In genomic region chr16:64964126-64964540, GRCh38 we compare ENCODE assay signal across 22 cellular contexts.
A peak's percentile ranks its signal among the peaks of the same experiment; 100 is the strongest.
DNase-seq lines count a peak whose midpoint lies in the region; TF ChIP-seq lines count a peak whose summit lies in the region.
"Had no signal": no experiment of that assay in that cellular context is flagged by ENCODE, and none has a peak within 500 bp of the region (broad histone marks: within the 10 kb centered on the region; RNA-seq: fewer than 3 reads in every experiment).

No MANE protein-coding gene starts in this region.

- no peak for TF ChIP-seq EP300 in suprapubic skin (IDR thresholded peaks at IDR 0.05)

- intact Hi-C loops in MCF 10A (cut with micrococcal nuclease) (no loop called here), mammary epithelial cell (cut with micrococcal nuclease) (no loop called here), testis (cut with DNase I; ENCODE audit: low total_unique reads) (no loop called here)

- no peak overlapping the region for H3K4me2 ChIP-seq in mammary epithelial cell (ENCODE audit: insufficient read depth, low read depth, low read length)
- no peak overlapping the region for H3K4me2 ChIP-seq in smooth muscle cell
- H3K4me2 ChIP-seq: PC-9 had no signal

- no peaks in the 10 kb centered on the region for H3K9me3 Mint-ChIP-seq in MCF 10A (ENCODE audit: unreplicated experiment)

- TF ChIP-seq POLR2A in testis (IDR thresholded peaks at IDR 0.05) (no peak), suprapubic skin (IDR thresholded peaks at IDR 0.05) (no peak)

- H3K4me3 ChIP-seq in mammary epithelial cell (replicated peaks in 1 of 3; ENCODE audit: insufficient read depth in 1 of 3, low read depth in 2 of 3, low read length in 3 of 3), result no peak overlapping the region
- H3K4me3 ChIP-seq in SJSA1, result no peak overlapping the region
- H3K4me3 ChIP-seq in fibroblast of mammary gland (ENCODE audit: control insufficient read depth, low read depth, low read length), result no peak overlapping the region
- no peak overlapping the region for H3K4me3 ChIP-seq in smooth muscle cell
- no peak overlapping the region for H3K4me3 ChIP-seq in testis
- H3K4me3 ChIP-seq in suprapubic skin, result no peak overlapping the region
- H3K4me3 ChIP-seq: cardiac muscle cell, gastrocnemius medialis, lower lobe of right lung, PC-9 had no signal

- H3K27ac Mint-ChIP-seq in MCF 10A (ENCODE audit: low read depth, unreplicated experiment), result no peak overlapping the region
- H3K27ac Mint-ChIP-seq: activated naive CD4-positive, alpha-beta T cell treated with anti-CD3 and anti-CD28 coated beads, Interleukin-2, amount 50 U/mL, for 24 hours; CD4-positive, CD25-positive, alpha-beta regulatory T cell; naive thymus-derived CD8-positive, alpha-beta T cell; stimulated activated naive CD8-positive, alpha-beta T cell treated with anti-CD3 and anti-CD28 coated beads, Interleukin-15, Interleukin-2, amounts not matched to agents 100 ng/mL and 50 ng/mL, for 24 hours had no signal

- H2AFZ ChIP-seq in mammary epithelial cell (ENCODE audit: low read depth, low read length) (no peak overlapping the region), smooth muscle cell (ENCODE audit: low read depth) (no peak overlapping the region)
- H2AFZ ChIP-seq: PC-9 had no signal

- DNase-seq in MCF 10A (ENCODE audit: unreplicated experiment), result peak; percentile 57
- no peak for DNase-seq in mammary epithelial cell
- DNase-seq in SJSA1 (ENCODE audit: low read depth in 1 of 2, low spot score in 2 of 2), result peak; percentile 53 to 66
- DNase-seq in fibroblast of mammary gland (ENCODE audit: low read depth), result peak; percentile 67
- DNase-seq in smooth muscle cell (lab: John Stamatoyannopoulos, UW; ENCODE audit: unreplicated experiment), result no peak
- DNase-seq in testis, result no peak
- no peak for DNase-seq in suprapubic skin (ENCODE audit: low spot score in 2 of 2)
- no peak for DNase-seq in NCI-H2227 treated with DMSO at 0.1 percent for 48 hours (lab: John Stamatoyannopoulos, UW)
- DNase-seq: activated T-cell treated with anti-CD3 and anti-CD28 coated beads, Interleukin-2, amount 50 U/mL, for 1 hour; CD4-positive, CD25-positive, alpha-beta regulatory T cell; effector CD8-positive, alpha-beta T cell; gastrocnemius medialis; lower lobe of right lung; naive thymus-derived CD8-positive, alpha-beta T cell; NCI-H2029; NCI-H526 treated with DMSO at 0.1 percent for 48 hours; PC-9; retina; stimulated activated CD4-positive, alpha-beta T cell treated with anti-CD3 and anti-CD28 coated beads, Interleukin-15, amount 100 ng/mL, for 24 hours had no signal

- H3K27me3 Mint-ChIP-seq in MCF 10A (ENCODE audit: insufficient read depth, unreplicated experiment), result no peaks in the 10 kb centered on the region
- H3K27me3 Mint-ChIP-seq: activated naive CD4-positive, alpha-beta T cell treated with anti-CD3 and anti-CD28 coated beads, Interleukin-2, amount 50 U/mL, for 24 hours; CD4-positive, CD25-positive, alpha-beta regulatory T cell; naive thymus-derived CD8-positive, alpha-beta T cell; stimulated activated naive CD8-positive, alpha-beta T cell treated with anti-CD3 and anti-CD28 coated beads, Interleukin-15, Interleukin-2, amounts not matched to agents 100 ng/mL and 50 ng/mL, for 24 hours had no signal

- CTCF ChIA-PET in MCF 10A (lab: Yijun Ruan, JAX) (no interaction called here), mammary epithelial cell (lab: Charles Lee; ENCODE audit: low non-redundant PET) (no interaction called here)

- in situ Hi-C loops in mammary epithelial cell (cut with MboI; ENCODE audit: low sequenced_read_pairs in 2 of 2), result no loop called here

- H3K79me2 ChIP-seq in mammary epithelial cell (ENCODE audit: insufficient read depth, low read length) (no peaks in the 10 kb centered on the region), smooth muscle cell (ENCODE audit: low read depth) (peaks cover 13% of the 10 kb centered on the region)

- H3K4me1 ChIP-seq in mammary epithelial cell (ENCODE audit: insufficient read depth, low read length) (no peaks in the 10 kb centered on the region), SJSA1 (replicated peaks) (peaks cover 10% of the 10 kb centered on the region), smooth muscle cell (ENCODE audit: low read depth) (no peaks in the 10 kb centered on the region), testis (no peaks in the 10 kb centered on the region), suprapubic skin (no peaks in the 10 kb centered on the region)
- H3K4me1 ChIP-seq: gastrocnemius medialis, lower lobe of right lung had no signal

- H3K36me3 Mint-ChIP-seq in MCF 10A (ENCODE audit: insufficient read depth, unreplicated experiment), result no peaks in the 10 kb centered on the region
- H3K36me3 Mint-ChIP-seq: activated naive CD4-positive, alpha-beta T cell treated with anti-CD3 and anti-CD28 coated beads, Interleukin-2, amount 50 U/mL, for 24 hours; CD4-positive, CD25-positive, alpha-beta regulatory T cell had no signal

- dilution Hi-C loops in mammary epithelial cell (cut with HindIII; ENCODE audit: low sequenced_read_pairs), result no loop called here

- H3K9ac ChIP-seq in mammary epithelial cell (ENCODE audit: insufficient read depth, low read length) (no peak overlapping the region), smooth muscle cell (ENCODE audit: low read depth) (no peak overlapping the region)

- no peaks in the 10 kb centered on the region for H3K4me1 Mint-ChIP-seq in MCF 10A (ENCODE audit: insufficient read depth, unreplicated experiment)
- H3K4me1 Mint-ChIP-seq: activated naive CD4-positive, alpha-beta T cell treated with anti-CD3 and anti-CD28 coated beads, Interleukin-2, amount 50 U/mL, for 24 hours; CD4-positive, CD25-positive, alpha-beta regulatory T cell; naive thymus-derived CD8-positive, alpha-beta T cell had no signal

- H3K9me3 ChIP-seq in mammary epithelial cell (replicated peaks; ENCODE audit: insufficient read depth, low read length) (no peaks in the 10 kb centered on the region), SJSA1 (replicated peaks) (no peaks in the 10 kb centered on the region), smooth muscle cell (replicated peaks; ENCODE audit: low read depth) (no peaks in the 10 kb centered on the region), testis (no peaks in the 10 kb centered on the region), suprapubic skin (no peaks in the 10 kb centered on the region)
- H3K9me3 ChIP-seq: gastrocnemius medialis, lower lobe of right lung had no signal

- no TSS peak for BruUV-seq in MCF 10A (replicated peaks; lab: Mats Ljungman, UMichigan)
- no TSS peak for BruUV-seq in mammary epithelial cell (replicated peaks; lab: Mats Ljungman, UMichigan)

- POLR2A ChIA-PET in MCF 10A (lab: Yijun Ruan, JAX), result no interaction called here

- H3F3A ChIP-seq in smooth muscle cell (ENCODE audit: low read depth), result peaks cover 62% of the 10 kb centered on the region

- H3K27me3 ChIP-seq in mammary epithelial cell (ENCODE audit: insufficient read depth, low read length), result no peaks in the 10 kb centered on the region
- H3K27me3 ChIP-seq in SJSA1 (replicated peaks), result no peaks in the 10 kb centered on the region
- no peaks in the 10 kb centered on the region for H3K27me3 ChIP-seq in smooth muscle cell (ENCODE audit: low read depth)
- H3K27me3 ChIP-seq in testis, result no peaks in the 10 kb centered on the region
- no peaks in the 10 kb centered on the region for H3K27me3 ChIP-seq in suprapubic skin
- H3K27me3 ChIP-seq: cardiac muscle cell, gastrocnemius medialis had no signal

- peaks cover 3% of the 10 kb centered on the region for H3K36me3 ChIP-seq in mammary epithelial cell (ENCODE audit: insufficient read depth, low read length)
- H3K36me3 ChIP-seq in SJSA1, result no peaks in the 10 kb centered on the region
- peaks cover 4% of the 10 kb centered on the region for H3K36me3 ChIP-seq in smooth muscle cell (ENCODE audit: low read depth)
- H3K36me3 ChIP-seq in testis (ENCODE audit: low read depth, missing control alignments), result no peaks in the 10 kb centered on the region
- H3K36me3 ChIP-seq in suprapubic skin, result no peaks in the 10 kb centered on the region
- H3K36me3 ChIP-seq: cardiac muscle cell, gastrocnemius medialis, lower lobe of right lung had no signal

- TF ChIP-seq CTCF in MCF 10A (IDR thresholded peaks at IDR 0.05; ENCODE audit: unreplicated experiment), result no peak
- no peak for TF ChIP-seq CTCF in mammary epithelial cell (conservative IDR thresholded peaks at IDR 0.05 in 1 of 2, IDR thresholded peaks at IDR 0.05 in 1 of 2; ENCODE audit: extremely low read depth in 1 of 2, insufficient read depth in 1 of 2, low read depth in 1 of 2, low read length in 2 of 2)
- TF ChIP-seq CTCF in fibroblast of mammary gland (conservative IDR thresholded peaks at IDR 0.05; ENCODE audit: control insufficient read depth, insufficient read depth, low read depth, low read length), result no peak
- no peak for TF ChIP-seq CTCF in smooth muscle cell (IDR thresholded peaks at IDR 0.05; ENCODE audit: borderline replicate concordance, insufficient read depth, poor library complexity, severe bottlenecking)
- no peak for TF ChIP-seq CTCF in testis (IDR thresholded peaks at IDR 0.05)
- no peak for TF ChIP-seq CTCF in suprapubic skin (IDR thresholded peaks at IDR 0.05)

- no peak overlapping the region for H3K27ac ChIP-seq in mammary epithelial cell (ENCODE audit: insufficient read depth, low read depth, low read length)
- H3K27ac ChIP-seq in SJSA1, result peak overlapping the region; percentile 48
- peak overlapping the region; percentile 86 for H3K27ac ChIP-seq in smooth muscle cell (ENCODE audit: low read depth)
- H3K27ac ChIP-seq in testis, result no peak overlapping the region
- no peak overlapping the region for H3K27ac ChIP-seq in suprapubic skin
- H3K27ac ChIP-seq: cardiac muscle cell, gastrocnemius medialis, lower lobe of right lung, PC-9 had no signal

- no peak overlapping the region for H3K4me3 Mint-ChIP-seq in MCF 10A (ENCODE audit: unreplicated experiment)
- H3K4me3 Mint-ChIP-seq: activated naive CD4-positive, alpha-beta T cell treated with anti-CD3 and anti-CD28 coated beads, Interleukin-2, amount 50 U/mL, for 24 hours; CD4-positive, CD25-positive, alpha-beta regulatory T cell; naive thymus-derived CD8-positive, alpha-beta T cell; stimulated activated naive CD8-positive, alpha-beta T cell treated with anti-CD3 and anti-CD28 coated beads, Interleukin-15, Interleukin-2, amounts not matched to agents 100 ng/mL and 50 ng/mL, for 24 hours had no signal

- H4K20me1 ChIP-seq in mammary epithelial cell (ENCODE audit: insufficient read depth, low read length), result no peaks in the 10 kb centered on the region
- H4K20me1 ChIP-seq in smooth muscle cell (ENCODE audit: low read depth), result peaks cover 26% of the 10 kb centered on the region

- 71% methylated on average over 3 of the region's 3 CpGs for WGBS in mammary epithelial cell (ENCODE audit: low coverage, missing lambda C conversion rate)
- WGBS in smooth muscle cell (ENCODE audit: low lambda C conversion rate), result 46% methylated on average over 3 of the region's 3 CpGs
- 68 to 69% methylated on average over 3 of the region's 3 CpGs for WGBS in testis, 2 donors
- 82% methylated on average over 3 of the region's 3 CpGs for WGBS in suprapubic skin

Comparison
In these comparisons a context has a peak if more than half of its experiments do, and no peak if none do; other contexts are left out.
1. DNase-seq: peak in MCF 10A (single experiment), SJSA1 (2 of 2) and fibroblast of mammary gland (single experiment); none in mammary epithelial cell (single experiment), smooth muscle cell (single experiment), testis (single experiment), suprapubic skin (0 of 2) and NCI-H2227 treated with DMSO at 0.1 percent for 48 hours (single experiment).
2. H3K27ac ChIP-seq: peak in SJSA1 (single experiment) and smooth muscle cell (single experiment); none in mammary epithelial cell (single experiment), testis (0 of 2) and suprapubic skin (single experiment).